In genomic region chr1:54488065-54488750, GRCh38 we compare ENCODE assay signal across 1 cellular context.
TF ChIP-seq lines count a peak whose summit lies in the region.

No MANE protein-coding gene starts in this region.

TF ChIP-seq in GM12878, 131 proteins besides CTCF, POLR2A, EP300 and RAD21 (continued from another document and continues in another):
- TF ChIP-seq BCLAF1 (IDR thresholded peaks at IDR 0.05) (0 out of 2 replicates have a peak, but pooled peaks have one; percentile 15), MYB (IDR thresholded peaks at IDR 0.05; ENCODE audit: borderline replicate concordance, low read depth, low read length) (no peak), MTA3 (IDR thresholded peaks at IDR 0.05; ENCODE audit: borderline replicate concordance, low read length) (0 out of 2 replicates have a peak, but pooled peaks have one; percentile 47), MAX (IDR thresholded peaks at IDR 0.05; ENCODE audit: low read depth, low read length) (0 out of 2 replicates have a peak, but pooled peaks have one; percentile 29), NR2C2 (IDR thresholded peaks at IDR 0.05; ENCODE audit: borderline replicate concordance, control insufficient read depth, insufficient read length, low read depth) (no peak), MXI1 (IDR thresholded peaks at IDR 0.05; ENCODE audit: low read depth, low read length) (no peak), CREM (IDR thresholded peaks at IDR 0.05; ENCODE audit: low read depth) (0 out of 2 replicates have a peak, but pooled peaks have one; percentile 21), STAT3 (IDR thresholded peaks at IDR 0.05; ENCODE audit: low read depth, low read length) (no peak), WRNIP1 (IDR thresholded peaks at IDR 0.05; ENCODE audit: borderline replicate concordance, low read depth, low read length) (no peak), MTA2 (IDR thresholded peaks at IDR 0.05; ENCODE audit: low read depth) (no peak), HDAC6 (IDR thresholded peaks at IDR 0.05; ENCODE audit: unreplicated experiment) (no peak), ZNF274 (IDR thresholded peaks at IDR 0.05; ENCODE audit: insufficient read depth, insufficient read length) (no peak), ZBTB40 (IDR thresholded peaks at IDR 0.05; ENCODE audit: borderline replicate concordance) (no peak), SMAD1 (IDR thresholded peaks at IDR 0.05; ENCODE audit: low read depth, partially characterized antibody) (no peak), IRF5 (IDR thresholded peaks at IDR 0.05; ENCODE audit: borderline replicate concordance) (no peak), ZSCAN29 (IDR thresholded peaks at IDR 0.05) (peak; percentile 92), CHD1 (IDR thresholded peaks at IDR 0.05; ENCODE audit: low read depth, low read length) (no peak), SMAD5 (IDR thresholded peaks at IDR 0.05; ENCODE audit: low read depth) (no peak), USF1 (IDR thresholded peaks at IDR 0.05; ENCODE audit: borderline replicate concordance, extremely low read length, insufficient read depth, low read depth, low read length) (no peak), BACH1 (IDR thresholded peaks at IDR 0.05; ENCODE audit: borderline replicate concordance) (0 out of 2 replicates have a peak, but pooled peaks have one; percentile 47), NBN (IDR thresholded peaks at IDR 0.05) (no peak), PAX5 (IDR thresholded peaks at IDR 0.05; ENCODE audit: borderline replicate concordance, low read depth, low read length) (peak; percentile 49; the same call in 1 of the 2 replicates), EED (IDR thresholded peaks at IDR 0.05; ENCODE audit: low read depth) (peak; percentile 15; the same call in 1 of the 2 replicates), REST (IDR thresholded peaks at IDR 0.05; ENCODE audit: low read depth, low read length) (no peak), EZH2 (IDR thresholded peaks at IDR 0.05; ENCODE audit: borderline replicate concordance, control insufficient read depth, low read depth, low read length) (no peak), TCF7 (IDR thresholded peaks at IDR 0.05; ENCODE audit: borderline replicate concordance) (no peak), ATF7 (IDR thresholded peaks at IDR 0.05; ENCODE audit: low read depth) (peak; percentile 58), LARP7 (IDR thresholded peaks at IDR 0.05) (peak; percentile 90), FOXM1 (IDR thresholded peaks at IDR 0.05; ENCODE audit: low read depth, low read length) (no peak), HSF1 (IDR thresholded peaks at IDR 0.05; ENCODE audit: low read depth, low read length) (no peak), TAF1 (IDR thresholded peaks at IDR 0.05; ENCODE audit: borderline replicate concordance, low read depth, low read length) (peak; percentile 40; the same call in 1 of the 2 replicates), TCF12 (IDR thresholded peaks at IDR 0.05; ENCODE audit: low read depth, low read length) (0 out of 2 replicates have a peak, but pooled peaks have one; percentile 7), DPF2 (IDR thresholded peaks at IDR 0.05) (peak; percentile 74), PML (IDR thresholded peaks at IDR 0.05; ENCODE audit: low read length) (no peak), KLF5 (IDR thresholded peaks at IDR 0.05; ENCODE audit: partially characterized antibody) (peak; percentile 34), ZNF217 (IDR thresholded peaks at IDR 0.05) (peak; percentile 88), RCOR1 (conservative IDR thresholded peaks at IDR 0.05; ENCODE audit: low read depth, low read length) (no peak; the same call in 1 of the 2 replicates), SREBF2 (IDR thresholded peaks at IDR 0.05; ENCODE audit: low read length) (no peak), NR2F1 (conservative IDR thresholded peaks at IDR 0.05) (peak; percentile 71), YY1 (IDR thresholded peaks at IDR 0.05; ENCODE audit: low read depth, low read length) (peak; percentile 76), CREB1 (IDR thresholded peaks at IDR 0.05; ENCODE audit: low read depth) (no peak), RFX5 (IDR thresholded peaks at IDR 0.05; ENCODE audit: low read depth, low read length) (no peak), ZBED1 (IDR thresholded peaks at IDR 0.05; ENCODE audit: borderline replicate concordance) (no peak), ZZZ3 (IDR thresholded peaks at IDR 0.05; ENCODE audit: control insufficient read depth, insufficient read length, low read depth) (no peak), SUZ12 (IDR thresholded peaks at IDR 0.05; ENCODE audit: unreplicated experiment) (no peak)
- TF ChIP-seq, protein P1, sequence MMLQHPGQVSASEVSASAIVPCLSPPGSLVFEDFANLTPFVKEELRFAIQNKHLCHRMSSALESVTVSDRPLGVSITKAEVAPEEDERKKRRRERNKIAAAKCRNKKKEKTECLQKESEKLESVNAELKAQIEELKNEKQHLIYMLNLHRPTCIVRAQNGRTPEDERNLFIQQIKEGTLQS (IDR thresholded peaks at IDR 0.05; ENCODE audit: borderline replicate concordance, extremely low read depth, low read depth, low read length): no peak
- TF ChIP-seq, protein P2, sequence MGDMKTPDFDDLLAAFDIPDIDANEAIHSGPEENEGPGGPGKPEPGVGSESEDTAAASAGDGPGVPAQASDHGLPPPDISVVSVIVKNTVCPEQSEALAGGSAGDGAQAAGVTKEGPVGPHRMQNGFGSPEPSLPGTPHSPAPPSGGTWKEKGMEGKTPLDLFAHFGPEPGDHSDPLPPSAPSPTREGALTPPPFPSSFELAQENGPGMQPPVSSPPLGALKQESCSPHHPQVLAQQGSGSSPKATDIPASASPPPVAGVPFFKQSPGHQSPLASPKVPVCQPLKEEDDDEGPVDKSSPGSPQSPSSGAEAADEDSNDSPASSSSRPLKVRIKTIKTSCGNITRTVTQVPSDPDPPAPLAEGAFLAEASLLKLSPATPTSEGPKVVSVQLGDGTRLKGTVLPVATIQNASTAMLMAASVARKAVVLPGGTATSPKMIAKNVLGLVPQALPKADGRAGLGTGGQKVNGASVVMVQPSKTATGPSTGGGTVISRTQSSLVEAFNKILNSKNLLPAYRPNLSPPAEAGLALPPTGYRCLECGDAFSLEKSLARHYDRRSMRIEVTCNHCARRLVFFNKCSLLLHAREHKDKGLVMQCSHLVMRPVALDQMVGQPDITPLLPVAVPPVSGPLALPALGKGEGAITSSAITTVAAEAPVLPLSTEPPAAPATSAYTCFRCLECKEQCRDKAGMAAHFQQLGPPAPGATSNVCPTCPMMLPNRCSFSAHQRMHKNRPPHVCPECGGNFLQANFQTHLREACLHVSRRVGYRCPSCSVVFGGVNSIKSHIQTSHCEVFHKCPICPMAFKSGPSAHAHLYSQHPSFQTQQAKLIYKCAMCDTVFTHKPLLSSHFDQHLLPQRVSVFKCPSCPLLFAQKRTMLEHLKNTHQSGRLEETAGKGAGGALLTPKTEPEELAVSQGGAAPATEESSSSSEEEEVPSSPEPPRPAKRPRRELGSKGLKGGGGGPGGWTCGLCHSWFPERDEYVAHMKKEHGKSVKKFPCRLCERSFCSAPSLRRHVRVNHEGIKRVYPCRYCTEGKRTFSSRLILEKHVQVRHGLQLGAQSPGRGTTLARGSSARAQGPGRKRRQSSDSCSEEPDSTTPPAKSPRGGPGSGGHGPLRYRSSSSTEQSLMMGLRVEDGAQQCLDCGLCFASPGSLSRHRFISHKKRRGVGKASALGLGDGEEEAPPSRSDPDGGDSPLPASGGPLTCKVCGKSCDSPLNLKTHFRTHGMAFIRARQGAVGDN (IDR thresholded peaks at IDR 0.05): peak; percentile 85
